Comparison of ENCODE assay signal across 7 cellular contexts in the genomic region with DNA sequence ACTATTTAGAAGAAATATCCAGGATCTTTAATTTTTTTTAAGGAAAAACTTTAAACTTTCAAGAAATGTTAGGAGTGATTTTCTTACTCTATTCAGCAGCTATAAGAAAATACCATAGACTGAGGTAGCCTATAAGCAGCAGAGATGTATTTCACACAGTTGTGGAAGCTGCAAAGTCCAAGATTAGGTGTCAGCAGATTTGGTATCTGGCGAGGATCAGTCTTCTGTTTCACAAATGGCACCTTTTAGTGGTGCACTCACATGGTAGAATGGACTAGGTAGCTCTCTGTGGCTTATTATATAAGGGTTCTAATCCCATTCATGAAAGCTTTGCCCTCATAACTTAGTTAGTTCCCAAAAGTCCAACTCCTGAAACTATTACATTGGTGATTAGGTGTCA.
"Had no signal": no experiment of that assay in that cellular context is flagged by ENCODE, and none has a peak within 500 bp of the region (broad histone marks: within the 10 kb centered on the region; RNA-seq: fewer than 3 reads in every experiment).

No MANE protein-coding gene starts in this region.

- H3K9ac ChIP-seq: KMS-11 had no signal

- ATAC-seq: HepG2 had no signal

- DNase-seq: IMR-90, KBM-7, KG1 had no signal

- FAIRE-seq: HepG2, HTR-8/SVneo had no signal

- H3K4me2 ChIP-seq: KMS-11 had no signal

- H3K27ac ChIP-seq: HL-60, KMS-11 had no signal
